In genomic region chr11:70297341-70297740, GRCh38 we compare ENCODE assay signal across 17 cellular contexts. TPM values are rescaled to one million over a fixed set of nuclear protein-coding genes. Genes with fewer than 3 reads are reported as not detected.
DNase-seq lines count a peak whose midpoint lies in the region; ATAC-seq and TF ChIP-seq lines count a peak whose summit lies in the region.
"Had no signal": no experiment of that assay in that cellular context is flagged by ENCODE, and none has a peak within 500 bp of the region (broad histone marks: within the 10 kb centered on the region; RNA-seq: fewer than 3 reads in every experiment).

No MANE protein-coding gene starts in this region.

- TF ChIP-seq CTCF in epithelial cell of esophagus (IDR thresholded peaks at IDR 0.05; ENCODE audit: insufficient read depth, low read depth, low read length, missing control alignments) (no peak), testis (IDR thresholded peaks at IDR 0.05) (no peak)

- H3K36me3 Mint-ChIP-seq in activated T-cell treated with anti-CD3 and anti-CD28 coated beads, Interleukin-2, amount 50 U/mL, for 4 hours (ENCODE audit: insufficient read depth), result peaks cover 18% of the 10 kb centered on the region
- peaks cover 37% of the 10 kb centered on the region for H3K36me3 Mint-ChIP-seq in stimulated activated effector memory CD8-positive, alpha-beta T cell treated with anti-CD3 and anti-CD28 coated beads, Interleukin-12 subunit alpha, Interleukin-12 subunit beta, amount 100 ng/mL, for 72 hours

- no peak for TF ChIP-seq POLR2A in testis (IDR thresholded peaks at IDR 0.05)

- no peaks in the 10 kb centered on the region for H3K27me3 ChIP-seq in testis

- H3K9me3 ChIP-seq in testis, result no peaks in the 10 kb centered on the region
- H3K9me3 ChIP-seq: A549, left ventricle myocardium inferior had no signal

- H3K36me3 ChIP-seq in testis (ENCODE audit: low read depth, missing control alignments), result no peaks in the 10 kb centered on the region

- intact Hi-C loops in testis (cut with DNase I; ENCODE audit: low total_unique reads), result no loop called here

- DNase-seq in activated T-cell treated with anti-CD3 and anti-CD28 coated beads, Interleukin-2, amount 50 U/mL, for 4 hours, result no peak
- no peak for DNase-seq in activated T-cell treated with anti-CD3 and anti-CD28 coated beads, Interleukin-2, amount 50 U/mL, for 48 hours
- peak; percentile 17 for DNase-seq in RPMI7951 (ENCODE audit: low read depth)
- DNase-seq in epithelial cell of esophagus (ENCODE audit: low read depth), result peak; percentile 25
- DNase-seq in stimulated activated effector memory CD8-positive, alpha-beta T cell treated with anti-CD3 and anti-CD28 coated beads, Interleukin-12 subunit alpha, Interleukin-12 subunit beta, amount 100 ng/mL, for 72 hours (ENCODE audit: low spot score in 2 of 2), result no peak
- no peak for DNase-seq in testis
- DNase-seq: activated naive CD4-positive, alpha-beta T cell treated with Interleukin-2 at 50 U/mL for 16 hours; left ventricle myocardium inferior; NCI-H1092 treated with DMSO at 0.1 percent for 48 hours; NCI-H2171; T-helper 1 cell had no signal

- H3K27ac Mint-ChIP-seq in stimulated activated effector memory CD8-positive, alpha-beta T cell treated with anti-CD3 and anti-CD28 coated beads, Interleukin-12 subunit alpha, Interleukin-12 subunit beta, amount 100 ng/mL, for 72 hours, result peak overlapping the region; percentile 4
- H3K27ac Mint-ChIP-seq: stimulated activated memory B cell treated with anti-CD40 and anti-IgM and Interleukin-4, amounts not matched to agents 10 μg/mL and 1 μg/mL and 100 μg/mL, for 72 hours had no signal

- H3K4me3 Mint-ChIP-seq in activated T-cell treated with anti-CD3 and anti-CD28 coated beads, Interleukin-2, amount 50 U/mL, for 4 hours, result no peak overlapping the region
- no peak overlapping the region for H3K4me3 Mint-ChIP-seq in stimulated activated effector memory CD8-positive, alpha-beta T cell treated with anti-CD3 and anti-CD28 coated beads, Interleukin-12 subunit alpha, Interleukin-12 subunit beta, amount 100 ng/mL, for 72 hours
- H3K4me3 Mint-ChIP-seq: stimulated activated memory B cell treated with anti-CD40 and anti-IgM and Interleukin-4, amounts not matched to agents 10 μg/mL and 1 μg/mL and 100 μg/mL, for 72 hours had no signal

- no peak overlapping the region for H3K4me3 ChIP-seq in epithelial cell of esophagus (ENCODE audit: low read length)
- H3K4me3 ChIP-seq in testis, result no peak overlapping the region
- H3K4me3 ChIP-seq: A549, K562, left ventricle myocardium inferior had no signal

- H3K4me1 Mint-ChIP-seq in activated T-cell treated with anti-CD3 and anti-CD28 coated beads, Interleukin-2, amount 50 U/mL, for 4 hours (ENCODE audit: low read depth), result peaks cover 3% of the 10 kb centered on the region
- H3K4me1 Mint-ChIP-seq in stimulated activated effector memory CD8-positive, alpha-beta T cell treated with anti-CD3 and anti-CD28 coated beads, Interleukin-12 subunit alpha, Interleukin-12 subunit beta, amount 100 ng/mL, for 72 hours, result peaks cover 39% of the 10 kb centered on the region

- no peaks in the 10 kb centered on the region for H3K9me3 Mint-ChIP-seq in activated T-cell treated with anti-CD3 and anti-CD28 coated beads, Interleukin-2, amount 50 U/mL, for 4 hours
- H3K9me3 Mint-ChIP-seq in stimulated activated effector memory CD8-positive, alpha-beta T cell treated with anti-CD3 and anti-CD28 coated beads, Interleukin-12 subunit alpha, Interleukin-12 subunit beta, amount 100 ng/mL, for 72 hours, result no peaks in the 10 kb centered on the region
- H3K9me3 Mint-ChIP-seq: stimulated activated memory B cell treated with anti-CD40 and anti-IgM and Interleukin-4, amounts not matched to agents 10 μg/mL and 1 μg/mL and 100 μg/mL, for 72 hours had no signal

- ATAC-seq in activated T-cell treated with anti-CD3 and anti-CD28 coated beads, Interleukin-2, amount 50 U/mL, for 4 hours, result peak; percentile 34 to 43
- peak; percentile 81 for ATAC-seq in stimulated activated effector memory CD8-positive, alpha-beta T cell treated with anti-CD3 and anti-CD28 coated beads, Interleukin-12 subunit alpha, Interleukin-12 subunit beta, amount 100 ng/mL, for 72 hours
- ATAC-seq in HG02938 (IDR thresholded peaks at IDR 0.05; ENCODE audit: unreplicated experiment) (no peak), HG02623 (IDR thresholded peaks at IDR 0.05; ENCODE audit: unreplicated experiment) (no peak)
- ATAC-seq: K562; stimulated activated memory B cell treated with anti-CD40 and anti-IgM and Interleukin-4, amounts not matched to agents 10 μg/mL and 1 μg/mL and 100 μg/mL, for 72 hours had no signal

- H3K4me1 ChIP-seq in testis, result peaks cover 2% of the 10 kb centered on the region

- no peaks in the 10 kb centered on the region for H3K27me3 Mint-ChIP-seq in activated T-cell treated with anti-CD3 and anti-CD28 coated beads, Interleukin-2, amount 50 U/mL, for 4 hours (ENCODE audit: low read depth)
- H3K27me3 Mint-ChIP-seq: stimulated activated memory B cell treated with anti-CD40 and anti-IgM and Interleukin-4, amounts not matched to agents 10 μg/mL and 1 μg/mL and 100 μg/mL, for 72 hours had no signal

- H3K27ac ChIP-seq in testis, result no peak overlapping the region
- H3K27ac ChIP-seq: A549, HL-60, left ventricle myocardium inferior had no signal

RNA-seq across cellular contexts. Expression of gene PPFIA1, which starts 26.9 kb away (rescaled TPM):
- 10 to 100 TPM; 38.2 to 48.0 (median 46.7) TPM for total RNA-seq in activated T-cell treated with anti-CD3 and anti-CD28 coated beads, Interleukin-2, amount 50 U/mL, for 4 hours
- total RNA-seq in RPMI7951 (2014; rRNA removed; shearing (Covaris generic)), result 17.3 and 23.8 TPM in 2 replicates
- 100 to 1,000 TPM; 125 to 144 TPM for total RNA-seq in testis
- polyA plus RNA-seq in testis (ENCODE audit: insufficient read depth, low read depth, low replicate concordance), result 110 TPM

Comparison
In these comparisons a context has a peak if more than half of its experiments do, and no peak if none do; other contexts are left out.
1. ATAC-seq: peak in activated T-cell treated with anti-CD3 and anti-CD28 coated beads, Interleukin-2, amount 50 U/mL, for 4 hours (2 of 2) and stimulated activated effector memory CD8-positive, alpha-beta T cell treated with anti-CD3 and anti-CD28 coated beads, Interleukin-12 subunit alpha, Interleukin-12 subunit beta, amount 100 ng/mL, for 72 hours (single experiment); none in HG02938 (single experiment) and HG02623 (single experiment).
2. DNase-seq: peak in RPMI7951 (single experiment) and epithelial cell of esophagus (single experiment); none in activated T-cell treated with anti-CD3 and anti-CD28 coated beads, Interleukin-2, amount 50 U/mL, for 4 hours (single experiment), activated T-cell treated with anti-CD3 and anti-CD28 coated beads, Interleukin-2, amount 50 U/mL, for 48 hours (0 of 2), stimulated activated effector memory CD8-positive, alpha-beta T cell treated with anti-CD3 and anti-CD28 coated beads, Interleukin-12 subunit alpha, Interleukin-12 subunit beta, amount 100 ng/mL, for 72 hours (0 of 2) and testis (single experiment).